ENCODE assay signal across 1 cellular context in the genomic region with DNA sequence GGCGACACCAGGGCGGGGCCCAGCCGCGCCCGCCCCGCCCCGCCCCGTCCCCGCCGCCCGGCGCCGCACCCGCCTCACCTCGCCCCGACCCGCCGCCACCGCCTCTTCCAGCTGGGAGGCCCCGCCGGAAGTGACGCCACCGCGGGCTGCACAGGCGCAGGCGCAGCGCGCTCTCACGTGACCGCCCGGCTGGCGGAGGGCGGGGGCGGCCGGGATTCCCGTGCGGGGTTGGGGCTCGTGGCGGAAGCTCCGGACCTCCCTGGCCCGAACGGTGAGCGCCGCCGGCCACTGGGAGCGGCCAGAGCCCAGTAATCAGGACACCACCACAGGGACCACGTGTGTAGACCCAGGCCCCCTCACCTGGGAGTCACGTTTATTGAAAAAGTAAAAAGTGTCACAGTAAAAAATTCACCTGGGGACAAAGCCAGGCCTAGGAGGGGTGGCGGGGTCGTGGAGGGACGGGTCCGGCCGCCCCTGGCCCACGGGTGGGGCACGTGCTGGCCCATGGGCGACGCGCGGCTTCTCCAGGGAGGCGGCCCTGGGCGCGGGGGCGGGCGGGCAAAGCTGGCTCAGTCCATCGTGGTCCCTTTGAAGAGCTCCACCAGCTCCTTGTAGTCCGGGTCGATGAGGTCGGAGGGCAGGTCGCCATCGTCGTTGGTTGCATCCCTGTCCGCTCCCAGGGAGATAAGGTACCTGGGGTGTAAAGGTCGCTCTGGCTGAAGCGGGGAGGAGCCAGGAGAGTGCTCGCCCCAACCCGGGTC.
A peak's percentile ranks its signal among the peaks of the same experiment; 100 is the strongest.
TF ChIP-seq lines count a peak whose summit lies in the region.

A gene with protein sequence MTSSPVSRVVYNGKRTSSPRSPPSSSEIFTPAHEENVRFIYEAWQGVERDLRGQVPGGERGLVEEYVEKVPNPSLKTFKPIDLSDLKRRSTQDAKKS (minus strand): TSS at position 132 of the 761 bp plus-strand sequence. CDS start 8,785 bp downstream, outside the sequence.

TF ChIP-seq in K562, 482 proteins besides CTCF, POLR2A, EP300 and RAD21 (continued from another document and continues in another):
- TF ChIP-seq NUFIP1 (IDR thresholded peaks at IDR 0.05; ENCODE audit: partially characterized antibody) (no peak), ELF1 (tag; IDR thresholded peaks at IDR 0.05) (peak; percentile 70; the same call in 1 of the 2 replicates), EGR1 (conservative IDR thresholded peaks at IDR 0.05) (peak; percentile 91), MCM7 (IDR thresholded peaks at IDR 0.05) (no peak), PCBP2 (IDR thresholded peaks at IDR 0.05; ENCODE audit: low read depth, low read length, poor library complexity, severe bottlenecking) (no peak), ZNF282 (CRISPR knock-in tag; IDR thresholded peaks at IDR 0.05) (no peak), RFX1 (IDR thresholded peaks at IDR 0.05) (no peak), PTTG1 (tag; IDR thresholded peaks at IDR 0.05; ENCODE audit: low read depth) (no peak), ZNF445 (CRISPR knock-in tag; IDR thresholded peaks at IDR 0.05; ENCODE audit: low read depth) (no peak), DDX20 (tag; IDR thresholded peaks at IDR 0.05; ENCODE audit: low read depth) (no peak), HNRNPK (IDR thresholded peaks at IDR 0.05; ENCODE audit: low read depth, low read length, poor library complexity, severe bottlenecking) (peak; percentile 29), FOS (IDR thresholded peaks at IDR 0.05; ENCODE audit: extremely low read depth, insufficient read length) (no peak), MTA2 (IDR thresholded peaks at IDR 0.05; ENCODE audit: low read depth) (no peak), WHSC1 (IDR thresholded peaks at IDR 0.05; ENCODE audit: low read length) (no peak), ZNF778 (CRISPR knock-in tag; IDR thresholded peaks at IDR 0.05) (no peak), MCM3 (IDR thresholded peaks at IDR 0.05) (no peak), RBM15 (IDR thresholded peaks at IDR 0.05; ENCODE audit: insufficient read depth, low read length) (no peak), GABPB1 (CRISPR knock-in tag; IDR thresholded peaks at IDR 0.05) (peak; percentile 94), MXI1 (IDR thresholded peaks at IDR 0.05; ENCODE audit: low read depth, low read length) (peak; percentile 57; the same call in 1 of the 2 replicates), PHB (CRISPR knock-in tag; IDR thresholded peaks at IDR 0.05) (no peak), ZKSCAN3 (CRISPR knock-in tag; IDR thresholded peaks at IDR 0.05) (no peak), RBM39 (optimal IDR thresholded peaks at IDR 0.05; ENCODE audit: low read depth, low read length) (no peak), HNRNPLL (IDR thresholded peaks at IDR 0.05; ENCODE audit: low read depth, low read length, poor library complexity, severe bottlenecking) (peak; percentile 39), SUPT5H (IDR thresholded peaks at IDR 0.05) (peak; percentile 72), SMARCB1 (IDR thresholded peaks at IDR 0.05; ENCODE audit: insufficient read length, low read depth) (no peak)
- TF ChIP-seq, protein P1, sequence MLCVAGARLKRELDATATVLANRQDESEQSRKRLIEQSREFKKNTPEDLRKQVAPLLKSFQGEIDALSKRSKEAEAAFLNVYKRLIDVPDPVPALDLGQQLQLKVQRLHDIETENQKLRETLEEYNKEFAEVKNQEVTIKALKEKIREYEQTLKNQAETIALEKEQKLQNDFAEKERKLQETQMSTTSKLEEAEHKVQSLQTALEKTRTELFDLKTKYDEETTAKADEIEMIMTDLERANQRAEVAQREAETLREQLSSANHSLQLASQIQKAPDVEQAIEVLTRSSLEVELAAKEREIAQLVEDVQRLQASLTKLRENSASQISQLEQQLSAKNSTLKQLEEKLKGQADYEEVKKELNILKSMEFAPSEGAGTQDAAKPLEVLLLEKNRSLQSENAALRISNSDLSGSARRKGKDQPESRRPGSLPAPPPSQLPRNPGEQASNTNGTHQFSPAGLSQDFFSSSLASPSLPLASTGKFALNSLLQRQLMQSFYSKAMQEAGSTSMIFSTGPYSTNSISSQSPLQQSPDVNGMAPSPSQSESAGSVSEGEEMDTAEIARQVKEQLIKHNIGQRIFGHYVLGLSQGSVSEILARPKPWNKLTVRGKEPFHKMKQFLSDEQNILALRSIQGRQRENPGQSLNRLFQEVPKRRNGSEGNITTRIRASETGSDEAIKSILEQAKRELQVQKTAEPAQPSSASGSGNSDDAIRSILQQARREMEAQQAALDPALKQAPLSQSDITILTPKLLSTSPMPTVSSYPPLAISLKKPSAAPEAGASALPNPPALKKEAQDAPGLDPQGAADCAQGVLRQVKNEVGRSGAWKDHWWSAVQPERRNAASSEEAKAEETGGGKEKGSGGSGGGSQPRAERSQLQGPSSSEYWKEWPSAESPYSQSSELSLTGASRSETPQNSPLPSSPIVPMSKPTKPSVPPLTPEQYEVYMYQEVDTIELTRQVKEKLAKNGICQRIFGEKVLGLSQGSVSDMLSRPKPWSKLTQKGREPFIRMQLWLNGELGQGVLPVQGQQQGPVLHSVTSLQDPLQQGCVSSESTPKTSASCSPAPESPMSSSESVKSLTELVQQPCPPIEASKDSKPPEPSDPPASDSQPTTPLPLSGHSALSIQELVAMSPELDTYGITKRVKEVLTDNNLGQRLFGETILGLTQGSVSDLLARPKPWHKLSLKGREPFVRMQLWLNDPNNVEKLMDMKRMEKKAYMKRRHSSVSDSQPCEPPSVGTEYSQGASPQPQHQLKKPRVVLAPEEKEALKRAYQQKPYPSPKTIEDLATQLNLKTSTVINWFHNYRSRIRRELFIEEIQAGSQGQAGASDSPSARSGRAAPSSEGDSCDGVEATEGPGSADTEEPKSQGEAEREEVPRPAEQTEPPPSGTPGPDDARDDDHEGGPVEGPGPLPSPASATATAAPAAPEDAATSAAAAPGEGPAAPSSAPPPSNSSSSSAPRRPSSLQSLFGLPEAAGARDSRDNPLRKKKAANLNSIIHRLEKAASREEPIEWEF (CRISPR knock-in tag; IDR thresholded peaks at IDR 0.05) = peak; percentile 66
- TF ChIP-seq, protein P2, sequence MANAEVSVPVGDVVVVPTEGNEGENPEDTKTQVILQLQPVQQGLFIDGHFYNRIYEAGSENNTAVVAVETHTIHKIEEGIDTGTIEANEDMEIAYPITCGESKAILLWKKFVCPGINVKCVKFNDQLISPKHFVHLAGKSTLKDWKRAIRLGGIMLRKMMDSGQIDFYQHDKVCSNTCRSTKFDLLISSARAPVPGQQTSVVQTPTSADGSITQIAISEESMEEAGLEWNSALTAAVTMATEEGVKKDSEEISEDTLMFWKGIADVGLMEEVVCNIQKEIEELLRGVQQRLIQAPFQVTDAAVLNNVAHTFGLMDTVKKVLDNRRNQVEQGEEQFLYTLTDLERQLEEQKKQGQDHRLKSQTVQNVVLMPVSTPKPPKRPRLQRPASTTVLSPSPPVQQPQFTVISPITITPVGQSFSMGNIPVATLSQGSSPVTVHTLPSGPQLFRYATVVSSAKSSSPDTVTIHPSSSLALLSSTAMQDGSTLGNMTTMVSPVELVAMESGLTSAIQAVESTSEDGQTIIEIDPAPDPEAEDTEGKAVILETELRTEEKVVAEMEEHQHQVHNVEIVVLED (CRISPR knock-in tag; IDR thresholded peaks at IDR 0.05) = peak; percentile 59
- TF ChIP-seq, protein P3, sequence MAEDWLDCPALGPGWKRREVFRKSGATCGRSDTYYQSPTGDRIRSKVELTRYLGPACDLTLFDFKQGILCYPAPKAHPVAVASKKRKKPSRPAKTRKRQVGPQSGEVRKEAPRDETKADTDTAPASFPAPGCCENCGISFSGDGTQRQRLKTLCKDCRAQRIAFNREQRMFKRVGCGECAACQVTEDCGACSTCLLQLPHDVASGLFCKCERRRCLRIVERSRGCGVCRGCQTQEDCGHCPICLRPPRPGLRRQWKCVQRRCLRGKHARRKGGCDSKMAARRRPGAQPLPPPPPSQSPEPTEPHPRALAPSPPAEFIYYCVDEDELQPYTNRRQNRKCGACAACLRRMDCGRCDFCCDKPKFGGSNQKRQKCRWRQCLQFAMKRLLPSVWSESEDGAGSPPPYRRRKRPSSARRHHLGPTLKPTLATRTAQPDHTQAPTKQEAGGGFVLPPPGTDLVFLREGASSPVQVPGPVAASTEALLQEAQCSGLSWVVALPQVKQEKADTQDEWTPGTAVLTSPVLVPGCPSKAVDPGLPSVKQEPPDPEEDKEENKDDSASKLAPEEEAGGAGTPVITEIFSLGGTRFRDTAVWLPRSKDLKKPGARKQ (CRISPR knock-in tag; IDR thresholded peaks at IDR 0.05) = no peak
- TF ChIP-seq, protein P4, sequence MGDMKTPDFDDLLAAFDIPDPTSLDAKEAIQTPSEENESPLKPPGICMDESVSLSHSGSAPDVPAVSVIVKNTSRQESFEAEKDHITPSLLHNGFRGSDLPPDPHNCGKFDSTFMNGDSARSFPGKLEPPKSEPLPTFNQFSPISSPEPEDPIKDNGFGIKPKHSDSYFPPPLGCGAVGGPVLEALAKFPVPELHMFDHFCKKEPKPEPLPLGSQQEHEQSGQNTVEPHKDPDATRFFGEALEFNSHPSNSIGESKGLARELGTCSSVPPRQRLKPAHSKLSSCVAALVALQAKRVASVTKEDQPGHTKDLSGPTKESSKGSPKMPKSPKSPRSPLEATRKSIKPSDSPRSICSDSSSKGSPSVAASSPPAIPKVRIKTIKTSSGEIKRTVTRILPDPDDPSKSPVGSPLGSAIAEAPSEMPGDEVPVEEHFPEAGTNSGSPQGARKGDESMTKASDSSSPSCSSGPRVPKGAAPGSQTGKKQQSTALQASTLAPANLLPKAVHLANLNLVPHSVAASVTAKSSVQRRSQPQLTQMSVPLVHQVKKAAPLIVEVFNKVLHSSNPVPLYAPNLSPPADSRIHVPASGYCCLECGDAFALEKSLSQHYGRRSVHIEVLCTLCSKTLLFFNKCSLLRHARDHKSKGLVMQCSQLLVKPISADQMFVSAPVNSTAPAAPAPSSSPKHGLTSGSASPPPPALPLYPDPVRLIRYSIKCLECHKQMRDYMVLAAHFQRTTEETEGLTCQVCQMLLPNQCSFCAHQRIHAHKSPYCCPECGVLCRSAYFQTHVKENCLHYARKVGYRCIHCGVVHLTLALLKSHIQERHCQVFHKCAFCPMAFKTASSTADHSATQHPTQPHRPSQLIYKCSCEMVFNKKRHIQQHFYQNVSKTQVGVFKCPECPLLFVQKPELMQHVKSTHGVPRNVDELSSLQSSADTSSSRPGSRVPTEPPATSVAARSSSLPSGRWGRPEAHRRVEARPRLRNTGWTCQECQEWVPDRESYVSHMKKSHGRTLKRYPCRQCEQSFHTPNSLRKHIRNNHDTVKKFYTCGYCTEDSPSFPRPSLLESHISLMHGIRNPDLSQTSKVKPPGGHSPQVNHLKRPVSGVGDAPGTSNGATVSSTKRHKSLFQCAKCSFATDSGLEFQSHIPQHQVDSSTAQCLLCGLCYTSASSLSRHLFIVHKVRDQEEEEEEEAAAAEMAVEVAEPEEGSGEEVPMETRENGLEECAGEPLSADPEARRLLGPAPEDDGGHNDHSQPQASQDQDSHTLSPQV (IDR thresholded peaks at IDR 0.05) = peak; percentile 94
- TF ChIP-seq, protein P5, sequence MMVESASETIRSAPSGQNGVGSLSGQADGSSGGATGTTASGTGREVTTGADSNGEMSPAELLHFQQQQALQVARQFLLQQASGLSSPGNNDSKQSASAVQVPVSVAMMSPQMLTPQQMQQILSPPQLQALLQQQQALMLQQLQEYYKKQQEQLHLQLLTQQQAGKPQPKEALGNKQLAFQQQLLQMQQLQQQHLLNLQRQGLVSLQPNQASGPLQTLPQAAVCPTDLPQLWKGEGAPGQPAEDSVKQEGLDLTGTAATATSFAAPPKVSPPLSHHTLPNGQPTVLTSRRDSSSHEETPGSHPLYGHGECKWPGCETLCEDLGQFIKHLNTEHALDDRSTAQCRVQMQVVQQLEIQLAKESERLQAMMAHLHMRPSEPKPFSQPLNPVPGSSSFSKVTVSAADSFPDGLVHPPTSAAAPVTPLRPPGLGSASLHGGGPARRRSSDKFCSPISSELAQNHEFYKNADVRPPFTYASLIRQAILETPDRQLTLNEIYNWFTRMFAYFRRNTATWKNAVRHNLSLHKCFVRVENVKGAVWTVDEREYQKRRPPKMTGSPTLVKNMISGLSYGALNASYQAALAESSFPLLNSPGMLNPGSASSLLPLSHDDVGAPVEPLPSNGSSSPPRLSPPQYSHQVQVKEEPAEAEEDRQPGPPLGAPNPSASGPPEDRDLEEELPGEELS (CRISPR knock-in tag; IDR thresholded peaks at IDR 0.05; ENCODE audit: borderline replicate concordance) = no peak
- TF ChIP-seq, protein P6, sequence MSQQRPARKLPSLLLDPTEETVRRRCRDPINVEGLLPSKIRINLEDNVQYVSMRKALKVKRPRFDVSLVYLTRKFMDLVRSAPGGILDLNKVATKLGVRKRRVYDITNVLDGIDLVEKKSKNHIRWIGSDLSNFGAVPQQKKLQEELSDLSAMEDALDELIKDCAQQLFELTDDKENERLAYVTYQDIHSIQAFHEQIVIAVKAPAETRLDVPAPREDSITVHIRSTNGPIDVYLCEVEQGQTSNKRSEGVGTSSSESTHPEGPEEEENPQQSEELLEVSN (IDR thresholded peaks at IDR 0.05; ENCODE audit: borderline replicate concordance in 1 of 2, extremely low read depth in 1 of 2, insufficient read depth in 1 of 2, insufficient read length in 1 of 2, low read depth in 1 of 2, low read length in 1 of 2, poor library complexity in 1 of 2, severe bottlenecking in 1 of 2) = peak in 1 of 2 experiments; percentile 89
- TF ChIP-seq, protein P7, sequence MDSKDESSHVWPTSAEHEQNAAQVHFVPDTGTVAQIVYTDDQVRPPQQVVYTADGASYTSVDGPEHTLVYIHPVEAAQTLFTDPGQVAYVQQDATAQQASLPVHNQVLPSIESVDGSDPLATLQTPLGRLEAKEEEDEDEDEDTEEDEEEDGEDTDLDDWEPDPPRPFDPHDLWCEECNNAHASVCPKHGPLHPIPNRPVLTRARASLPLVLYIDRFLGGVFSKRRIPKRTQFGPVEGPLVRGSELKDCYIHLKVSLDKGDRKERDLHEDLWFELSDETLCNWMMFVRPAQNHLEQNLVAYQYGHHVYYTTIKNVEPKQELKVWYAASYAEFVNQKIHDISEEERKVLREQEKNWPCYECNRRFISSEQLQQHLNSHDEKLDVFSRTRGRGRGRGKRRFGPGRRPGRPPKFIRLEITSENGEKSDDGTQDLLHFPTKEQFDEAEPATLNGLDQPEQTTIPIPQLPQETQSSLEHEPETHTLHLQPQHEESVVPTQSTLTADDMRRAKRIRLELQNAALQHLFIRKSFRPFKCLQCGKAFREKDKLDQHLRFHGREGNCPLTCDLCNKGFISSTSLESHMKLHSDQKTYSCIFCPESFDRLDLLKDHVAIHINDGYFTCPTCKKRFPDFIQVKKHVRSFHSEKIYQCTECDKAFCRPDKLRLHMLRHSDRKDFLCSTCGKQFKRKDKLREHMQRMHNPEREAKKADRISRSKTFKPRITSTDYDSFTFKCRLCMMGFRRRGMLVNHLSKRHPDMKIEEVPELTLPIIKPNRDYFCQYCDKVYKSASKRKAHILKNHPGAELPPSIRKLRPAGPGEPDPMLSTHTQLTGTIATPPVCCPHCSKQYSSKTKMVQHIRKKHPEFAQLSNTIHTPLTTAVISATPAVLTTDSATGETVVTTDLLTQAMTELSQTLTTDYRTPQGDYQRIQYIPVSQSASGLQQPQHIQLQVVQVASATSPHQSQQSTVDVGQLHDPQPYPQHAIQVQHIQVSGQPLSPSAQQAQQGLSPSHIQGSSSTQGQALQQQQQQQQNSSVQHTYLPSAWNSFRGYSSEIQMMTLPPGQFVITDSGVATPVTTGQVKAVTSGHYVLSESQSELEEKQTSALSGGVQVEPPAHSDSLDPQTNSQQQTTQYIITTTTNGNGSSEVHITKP (IDR thresholded peaks at IDR 0.05; ENCODE audit: partially characterized antibody) = no peak
- TF ChIP-seq, protein P8, sequence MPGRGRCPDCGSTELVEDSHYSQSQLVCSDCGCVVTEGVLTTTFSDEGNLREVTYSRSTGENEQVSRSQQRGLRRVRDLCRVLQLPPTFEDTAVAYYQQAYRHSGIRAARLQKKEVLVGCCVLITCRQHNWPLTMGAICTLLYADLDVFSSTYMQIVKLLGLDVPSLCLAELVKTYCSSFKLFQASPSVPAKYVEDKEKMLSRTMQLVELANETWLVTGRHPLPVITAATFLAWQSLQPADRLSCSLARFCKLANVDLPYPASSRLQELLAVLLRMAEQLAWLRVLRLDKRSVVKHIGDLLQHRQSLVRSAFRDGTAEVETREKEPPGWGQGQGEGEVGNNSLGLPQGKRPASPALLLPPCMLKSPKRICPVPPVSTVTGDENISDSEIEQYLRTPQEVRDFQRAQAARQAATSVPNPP (IDR thresholded peaks at IDR 0.05; ENCODE audit: borderline replicate concordance, insufficient read depth, insufficient read length) = no peak
